In the genomic region with DNA sequence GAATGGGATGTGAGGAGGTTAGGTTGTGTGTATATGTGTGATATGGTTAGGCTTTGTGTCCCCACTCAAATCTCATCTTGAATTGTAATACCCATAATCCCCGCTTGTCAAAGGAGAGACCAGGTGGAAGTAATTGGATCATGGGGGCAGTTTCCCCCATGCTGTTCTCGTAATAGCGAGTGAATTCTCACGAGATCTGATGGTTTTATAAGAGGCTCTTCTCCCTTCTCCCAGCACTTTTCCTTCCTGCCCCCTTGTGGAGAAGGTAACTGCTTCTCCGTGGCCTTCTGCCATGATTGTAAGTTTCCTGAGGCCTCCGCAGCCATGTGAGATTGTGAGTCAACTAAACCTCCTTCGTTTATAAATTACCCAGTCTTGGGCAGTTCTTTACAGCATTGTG, we compare ENCODE assay signal across 8 cellular contexts.
DNase-seq lines count a peak whose midpoint lies in the region; ATAC-seq and FAIRE-seq lines count a peak whose summit lies in the region.

No MANE protein-coding gene starts in this region.

- peak overlapping the region; percentile 9 for H3K4me3 ChIP-seq in mucosa of stomach (ENCODE audit: low read length)

- FAIRE-seq in urothelium cell line (lab: Jason Lieb, UNC), result peak; percentile 77

- no peak for DNase-seq in activated naive CD4-positive, alpha-beta T cell treated with anti-CD3 and anti-CD28 coated beads, Interleukin-2, amount 50 U/mL, for 16 hours
- no peak for DNase-seq in activated naive CD8-positive, alpha-beta T cell treated with anti-CD3 and anti-CD28 coated beads, Interleukin-2, amount 50 U/mL, for 24 hours
- DNase-seq in urothelium cell line (ENCODE audit: low spot score) (no peak), Kasumi-1 (lab: John Stamatoyannopoulos, UW) (no peak), SHP77 treated with DMSO at 0.1 percent for 48 hours (lab: John Stamatoyannopoulos, UW) (no peak), amygdala (lab: John Stamatoyannopoulos, UW) (no peak)

- no peaks in the 10 kb centered on the region for H3K9me3 Mint-ChIP-seq in activated naive CD4-positive, alpha-beta T cell treated with anti-CD3 and anti-CD28 coated beads, Interleukin-2, amount 50 U/mL, for 24 hours
- no peaks in the 10 kb centered on the region for H3K9me3 Mint-ChIP-seq in activated naive CD8-positive, alpha-beta T cell treated with anti-CD3 and anti-CD28 coated beads, Interleukin-2, amount 50 U/mL, for 24 hours

- no peaks in the 10 kb centered on the region for H3K27me3 ChIP-seq in mucosa of stomach (ENCODE audit: control insufficient read depth, insufficient read depth, low read length)

- H3K27ac Mint-ChIP-seq in activated naive CD4-positive, alpha-beta T cell treated with anti-CD3 and anti-CD28 coated beads, Interleukin-2, amount 50 U/mL, for 24 hours, result peak overlapping the region; percentile 90
- H3K27ac Mint-ChIP-seq in activated naive CD8-positive, alpha-beta T cell treated with anti-CD3 and anti-CD28 coated beads, Interleukin-2, amount 50 U/mL, for 24 hours, result peak overlapping the region; percentile 78

- H3K9me3 ChIP-seq in mucosa of stomach (ENCODE audit: control insufficient read depth, low read length), result no peaks in the 10 kb centered on the region

- no peak for ATAC-seq in activated naive CD8-positive, alpha-beta T cell treated with anti-CD3 and anti-CD28 coated beads, Interleukin-2, amount 50 U/mL, for 24 hours

- peaks cover 12% of the 10 kb centered on the region for H3K4me1 Mint-ChIP-seq in activated naive CD4-positive, alpha-beta T cell treated with anti-CD3 and anti-CD28 coated beads, Interleukin-2, amount 50 U/mL, for 24 hours
- H3K4me1 Mint-ChIP-seq in activated naive CD8-positive, alpha-beta T cell treated with anti-CD3 and anti-CD28 coated beads, Interleukin-2, amount 50 U/mL, for 24 hours, result peaks cover 13% of the 10 kb centered on the region

- no peaks in the 10 kb centered on the region for H3K27me3 Mint-ChIP-seq in activated naive CD4-positive, alpha-beta T cell treated with anti-CD3 and anti-CD28 coated beads, Interleukin-2, amount 50 U/mL, for 24 hours
- no peaks in the 10 kb centered on the region for H3K27me3 Mint-ChIP-seq in activated naive CD8-positive, alpha-beta T cell treated with anti-CD3 and anti-CD28 coated beads, Interleukin-2, amount 50 U/mL, for 24 hours

- peak overlapping the region; percentile 87 for H3K4me3 Mint-ChIP-seq in activated naive CD4-positive, alpha-beta T cell treated with anti-CD3 and anti-CD28 coated beads, Interleukin-2, amount 50 U/mL, for 24 hours
- peak overlapping the region; percentile 78 for H3K4me3 Mint-ChIP-seq in activated naive CD8-positive, alpha-beta T cell treated with anti-CD3 and anti-CD28 coated beads, Interleukin-2, amount 50 U/mL, for 24 hours

- no peaks in the 10 kb centered on the region for H3K36me3 ChIP-seq in mucosa of stomach (ENCODE audit: control insufficient read depth, insufficient read depth, low read length)

- H3K4me1 ChIP-seq in mucosa of stomach (ENCODE audit: control insufficient read depth, insufficient read depth, low read length), result peaks cover 11% of the 10 kb centered on the region

- peaks cover 2% of the 10 kb centered on the region for H3K36me3 Mint-ChIP-seq in activated naive CD4-positive, alpha-beta T cell treated with anti-CD3 and anti-CD28 coated beads, Interleukin-2, amount 50 U/mL, for 24 hours
- H3K36me3 Mint-ChIP-seq in activated naive CD8-positive, alpha-beta T cell treated with anti-CD3 and anti-CD28 coated beads, Interleukin-2, amount 50 U/mL, for 24 hours (ENCODE audit: low read depth), result peaks cover 7% of the 10 kb centered on the region

- H3K9ac ChIP-seq in mucosa of stomach (ENCODE audit: low read length), result peak overlapping the region; percentile 77
